Comparison of ENCODE assay signal across 1 cellular context in genomic region chr6:88141641-88142298, GRCh38.
TF ChIP-seq lines count a peak whose summit lies in the region.

No MANE protein-coding gene starts in this region.

TF ChIP-seq in GM23338, 12 proteins besides CTCF, POLR2A, EP300 and RAD21 (continued from another document):
- TF ChIP-seq ZNF462 (CRISPR knock-in tag; IDR thresholded peaks at IDR 0.05) (no peak), EZH2 (IDR thresholded peaks at IDR 0.05; ENCODE audit: low read depth, unreplicated experiment) (no peak)
